Comparison of ENCODE assay signal across 2 cellular contexts in the genomic region with DNA sequence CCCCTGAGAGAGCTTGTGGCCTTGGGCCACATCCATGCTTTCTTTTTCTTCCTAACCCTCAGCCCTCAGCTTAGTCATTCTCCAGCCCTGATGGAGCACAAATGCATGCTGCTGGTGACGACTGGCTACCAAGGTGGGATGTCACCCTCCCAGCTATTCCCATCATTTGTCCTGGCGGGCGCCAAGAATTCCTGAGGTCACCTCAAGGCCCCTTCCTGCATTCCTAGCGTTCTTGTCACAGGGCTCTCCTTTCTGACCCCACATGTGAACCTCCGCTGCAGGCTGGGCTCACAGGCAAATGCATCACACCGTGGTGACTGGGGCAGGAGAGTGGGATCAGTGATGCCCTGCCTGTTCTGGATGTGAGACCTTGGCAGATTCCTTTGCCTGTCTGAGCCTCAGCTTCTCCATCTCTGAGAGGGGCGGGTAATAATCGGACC.
TF ChIP-seq lines count a peak whose summit lies in the region.

No MANE protein-coding gene starts in this region.

TF ChIP-seq in A549, 52 proteins besides CTCF, POLR2A, EP300 and RAD21 (continued from another document):
- TF ChIP-seq, protein P1, sequence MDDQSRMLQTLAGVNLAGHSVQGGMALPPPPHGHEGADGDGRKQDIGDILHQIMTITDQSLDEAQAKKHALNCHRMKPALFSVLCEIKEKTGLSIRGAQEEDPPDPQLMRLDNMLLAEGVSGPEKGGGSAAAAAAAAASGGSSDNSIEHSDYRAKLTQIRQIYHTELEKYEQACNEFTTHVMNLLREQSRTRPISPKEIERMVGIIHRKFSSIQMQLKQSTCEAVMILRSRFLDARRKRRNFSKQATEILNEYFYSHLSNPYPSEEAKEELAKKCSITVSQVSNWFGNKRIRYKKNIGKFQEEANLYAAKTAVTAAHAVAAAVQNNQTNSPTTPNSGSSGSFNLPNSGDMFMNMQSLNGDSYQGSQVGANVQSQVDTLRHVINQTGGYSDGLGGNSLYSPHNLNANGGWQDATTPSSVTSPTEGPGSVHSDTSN (IDR thresholded peaks at IDR 0.05) = peak; percentile 74

TF ChIP-seq in HepG2, 621 proteins besides CTCF, POLR2A, EP300 and RAD21 (continued from another document and continues in another):
- TF ChIP-seq, protein P2, sequence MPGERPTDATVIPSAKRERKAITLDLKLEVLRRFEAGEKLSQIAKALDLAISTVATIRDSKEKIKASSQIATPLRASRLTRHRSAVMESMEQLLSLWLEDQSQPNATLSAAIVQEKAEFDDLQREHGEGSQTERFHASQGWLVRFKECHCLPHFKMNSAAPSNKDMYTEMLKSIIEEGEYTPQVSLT (CRISPR knock-in tag; IDR thresholded peaks at IDR 0.05; ENCODE audit: borderline replicate concordance, low read depth) = no peak
- TF ChIP-seq ZNF292 (CRISPR knock-in tag; IDR thresholded peaks at IDR 0.05; ENCODE audit: borderline replicate concordance, low read depth) = no peak
- TF ChIP-seq, protein P3, sequence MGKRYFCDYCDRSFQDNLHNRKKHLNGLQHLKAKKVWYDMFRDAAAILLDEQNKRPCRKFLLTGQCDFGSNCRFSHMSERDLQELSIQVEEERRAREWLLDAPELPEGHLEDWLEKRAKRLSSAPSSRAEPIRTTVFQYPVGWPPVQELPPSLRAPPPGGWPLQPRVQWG (CRISPR knock-in tag; IDR thresholded peaks at IDR 0.05; ENCODE audit: borderline replicate concordance, low read depth) = no peak
- TF ChIP-seq ZBTB46 (CRISPR knock-in tag; IDR thresholded peaks at IDR 0.05; ENCODE audit: borderline replicate concordance) = no peak
- TF ChIP-seq ZNF740 (CRISPR knock-in tag; IDR thresholded peaks at IDR 0.05) = no peak
- TF ChIP-seq HMGXB3 (CRISPR knock-in tag; IDR thresholded peaks at IDR 0.05; ENCODE audit: borderline replicate concordance) = no peak
- peak; percentile 26; the same call in 1 of the 2 replicates for TF ChIP-seq ZNF788 (CRISPR knock-in tag; IDR thresholded peaks at IDR 0.05; ENCODE audit: borderline replicate concordance)
- TF ChIP-seq HDAC2 (CRISPR knock-in tag; IDR thresholded peaks at IDR 0.05) = 0 out of 2 replicates have a peak, but pooled peaks have one; percentile 15
- TF ChIP-seq TAF1 (CRISPR knock-in tag; IDR thresholded peaks at IDR 0.05) = no peak
- TF ChIP-seq DPF2 (CRISPR knock-in tag; IDR thresholded peaks at IDR 0.05; ENCODE audit: borderline replicate concordance, low read depth) = 0 out of 2 replicates have a peak, but pooled peaks have one; percentile 17
- TF ChIP-seq CBX5 (CRISPR knock-in tag; IDR thresholded peaks at IDR 0.05; ENCODE audit: borderline replicate concordance) = no peak
- TF ChIP-seq NR2F1 (CRISPR knock-in tag; IDR thresholded peaks at IDR 0.05) = peak in 1 of 2 experiments; percentile 59; a peak in 1 of 4 replicates
- TF ChIP-seq RBAK (CRISPR knock-in tag; IDR thresholded peaks at IDR 0.05) = no peak
- TF ChIP-seq HMG20A (CRISPR knock-in tag; IDR thresholded peaks at IDR 0.05; ENCODE audit: borderline replicate concordance) = 0 out of 2 replicates have a peak, but pooled peaks have one; percentile 17
- no peak for TF ChIP-seq ZBTB7A (CRISPR knock-in tag; IDR thresholded peaks at IDR 0.05)
- no peak for TF ChIP-seq ZEB1 (IDR thresholded peaks at IDR 0.05; ENCODE audit: insufficient replicate concordance, low read depth)
- TF ChIP-seq TCF12 (IDR thresholded peaks at IDR 0.05) = no peak
- no peak for TF ChIP-seq TCF12 (CRISPR knock-in tag; IDR thresholded peaks at IDR 0.05)
- TF ChIP-seq NONO (IDR thresholded peaks at IDR 0.05) = no peak
- TF ChIP-seq NONO (CRISPR knock-in tag; conservative IDR thresholded peaks at IDR 0.05) = no peak
- TF ChIP-seq PHF8 (CRISPR knock-in tag; IDR thresholded peaks at IDR 0.05) = no peak
- TF ChIP-seq NFKB2 (CRISPR knock-in tag; IDR thresholded peaks at IDR 0.05; ENCODE audit: borderline replicate concordance) = no peak
- TF ChIP-seq, protein P4, sequence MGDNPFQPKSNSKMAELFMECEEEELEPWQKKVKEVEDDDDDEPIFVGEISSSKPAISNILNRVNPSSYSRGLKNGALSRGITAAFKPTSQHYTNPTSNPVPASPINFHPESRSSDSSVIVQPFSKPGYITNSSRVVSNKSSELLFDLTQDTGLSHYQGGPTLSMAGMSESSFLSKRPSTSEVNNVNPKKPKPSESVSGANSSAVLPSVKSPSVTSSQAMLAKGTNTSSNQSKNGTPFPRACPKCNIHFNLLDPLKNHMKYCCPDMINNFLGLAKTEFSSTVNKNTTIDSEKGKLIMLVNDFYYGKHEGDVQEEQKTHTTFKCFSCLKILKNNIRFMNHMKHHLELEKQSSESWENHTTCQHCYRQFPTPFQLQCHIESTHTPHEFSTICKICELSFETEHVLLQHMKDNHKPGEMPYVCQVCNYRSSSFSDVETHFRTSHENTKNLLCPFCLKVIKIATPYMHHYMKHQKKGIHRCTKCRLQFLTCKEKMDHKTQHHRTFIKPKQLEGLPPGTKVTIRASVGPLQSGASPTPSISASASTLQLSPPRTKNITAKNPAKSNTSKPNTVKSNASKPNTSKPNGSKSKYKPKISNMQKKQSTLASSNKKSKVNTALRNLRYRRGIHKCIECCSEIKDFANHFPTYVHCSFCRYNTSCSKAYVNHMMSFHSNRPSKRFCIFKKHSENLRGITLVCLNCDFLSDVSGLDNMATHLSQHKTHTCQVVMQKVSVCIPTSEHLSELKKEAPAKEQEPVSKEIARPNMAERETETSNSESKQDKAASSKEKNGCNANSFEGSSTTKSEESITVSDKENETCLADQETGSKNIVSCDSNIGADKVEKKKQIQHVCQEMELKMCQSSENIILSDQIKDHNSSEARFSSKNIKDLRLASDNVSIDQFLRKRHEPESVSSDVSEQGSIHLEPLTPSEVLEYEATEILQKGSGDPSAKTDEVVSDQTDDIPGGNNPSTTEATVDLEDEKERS (CRISPR knock-in tag; IDR thresholded peaks at IDR 0.05) = no peak
- no peak for TF ChIP-seq ZNF839 (CRISPR knock-in tag; IDR thresholded peaks at IDR 0.05; ENCODE audit: borderline replicate concordance)
- TF ChIP-seq TCF7L2 (IDR thresholded peaks at IDR 0.05; ENCODE audit: low read depth, low read length) = no peak
- TF ChIP-seq, protein P5, sequence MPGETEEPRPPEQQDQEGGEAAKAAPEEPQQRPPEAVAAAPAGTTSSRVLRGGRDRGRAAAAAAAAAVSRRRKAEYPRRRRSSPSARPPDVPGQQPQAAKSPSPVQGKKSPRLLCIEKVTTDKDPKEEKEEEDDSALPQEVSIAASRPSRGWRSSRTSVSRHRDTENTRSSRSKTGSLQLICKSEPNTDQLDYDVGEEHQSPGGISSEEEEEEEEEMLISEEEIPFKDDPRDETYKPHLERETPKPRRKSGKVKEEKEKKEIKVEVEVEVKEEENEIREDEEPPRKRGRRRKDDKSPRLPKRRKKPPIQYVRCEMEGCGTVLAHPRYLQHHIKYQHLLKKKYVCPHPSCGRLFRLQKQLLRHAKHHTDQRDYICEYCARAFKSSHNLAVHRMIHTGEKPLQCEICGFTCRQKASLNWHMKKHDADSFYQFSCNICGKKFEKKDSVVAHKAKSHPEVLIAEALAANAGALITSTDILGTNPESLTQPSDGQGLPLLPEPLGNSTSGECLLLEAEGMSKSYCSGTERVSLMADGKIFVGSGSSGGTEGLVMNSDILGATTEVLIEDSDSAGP (CRISPR knock-in tag; IDR thresholded peaks at IDR 0.05; ENCODE audit: borderline replicate concordance) = no peak
- TF ChIP-seq FOXP4 (CRISPR knock-in tag; IDR thresholded peaks at IDR 0.05) = no peak
- TF ChIP-seq HINFP (CRISPR knock-in tag; IDR thresholded peaks at IDR 0.05; ENCODE audit: low read depth) = 0 out of 2 replicates have a peak, but pooled peaks have one; percentile 8
- no peak for TF ChIP-seq ZNF720 (CRISPR knock-in tag; IDR thresholded peaks at IDR 0.05)
- TF ChIP-seq SP140L (CRISPR knock-in tag; IDR thresholded peaks at IDR 0.05; ENCODE audit: borderline replicate concordance) = no peak
- TF ChIP-seq ZNF781 (CRISPR knock-in tag; IDR thresholded peaks at IDR 0.05; ENCODE audit: borderline replicate concordance, not compliant biosample characterization) = no peak
- no peak for TF ChIP-seq ZNF775 (CRISPR knock-in tag; IDR thresholded peaks at IDR 0.05; ENCODE audit: borderline replicate concordance)
- no peak for TF ChIP-seq SMYD3 (CRISPR knock-in tag; IDR thresholded peaks at IDR 0.05)
